31 cellular contexts compared by ENCODE assay signal in the genomic region with DNA sequence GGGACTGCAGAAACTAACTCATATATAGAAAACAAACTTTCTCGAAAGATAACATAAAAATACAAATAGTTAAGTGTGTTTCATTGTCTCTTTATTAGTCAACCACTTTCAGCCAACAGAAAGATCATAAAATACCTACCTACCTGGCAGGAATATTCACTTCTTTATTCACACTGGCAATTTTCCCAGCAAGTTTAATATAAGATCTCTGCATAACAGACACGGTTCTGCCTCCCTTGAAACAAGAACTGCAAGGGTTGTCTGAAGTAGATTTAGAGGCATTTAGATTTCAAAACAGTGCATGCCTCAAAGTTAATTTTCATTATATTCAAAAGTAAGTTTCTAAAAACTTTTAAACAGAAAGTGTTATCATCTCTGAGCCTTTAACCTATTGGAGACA. TPM values are rescaled to one million over a fixed set of nuclear protein-coding genes. Genes with fewer than 3 reads are reported as not detected.
DNase-seq lines count a peak whose midpoint lies in the region; ATAC-seq, FAIRE-seq and TF ChIP-seq lines count a peak whose summit lies in the region.
"Had no signal": no experiment of that assay in that cellular context is flagged by ENCODE, and none has a peak within 500 bp of the region (broad histone marks: within the 10 kb centered on the region; RNA-seq: fewer than 3 reads in every experiment).

No MANE protein-coding gene starts in this region.

- TF ChIP-seq CTCF in MCF 10A (IDR thresholded peaks at IDR 0.05; ENCODE audit: unreplicated experiment) (no peak), breast epithelium (IDR thresholded peaks at IDR 0.05) (no peak), mucosa of descending colon (IDR thresholded peaks at IDR 0.05) (no peak), thyroid gland (IDR thresholded peaks at IDR 0.05) (no peak)

- no peaks in the 10 kb centered on the region for H3K9me3 Mint-ChIP-seq in MCF 10A (ENCODE audit: unreplicated experiment)
- H3K9me3 Mint-ChIP-seq: activated CD4-positive, alpha-beta memory T cell treated with anti-CD3 and anti-CD28 coated beads for 36 hours; brain; GM23338; natural killer cell treated with Interleukin-12 subunit alpha and Interleukin-12 subunit beta and Interleukin-15 and Interleukin-18, amount 100 ng/mL, for 72 hours had no signal

- FAIRE-seq in GM12892 (lab: Jason Lieb, UNC): no peak
- FAIRE-seq: TTC549, urothelium cell line had no signal

- H3K4me1 ChIP-seq in breast epithelium (peaks cover 0 to 14% of the 10 kb centered on the region in 2 donors), mucosa of descending colon (ENCODE audit: low read depth) (peaks cover 56% of the 10 kb centered on the region), thyroid gland (peaks cover 51 to 61% of the 10 kb centered on the region in 2 donors)

- POLR2A ChIA-PET in MCF 10A (lab: Yijun Ruan, JAX): interaction anchor here (0.7 to 15.3 kb wide), 4 partner anchors 9 to 23 kb away, joined by 4 to 270 read pairs (median 13); no protein-coding TSS in a partner anchor

- H3K27me3 Mint-ChIP-seq in MCF 10A (ENCODE audit: insufficient read depth, unreplicated experiment): no peaks in the 10 kb centered on the region
- H3K27me3 Mint-ChIP-seq: activated CD4-positive, alpha-beta memory T cell treated with anti-CD3 and anti-CD28 coated beads for 36 hours; brain; natural killer cell treated with Interleukin-12 subunit alpha and Interleukin-12 subunit beta and Interleukin-15 and Interleukin-18, amount 100 ng/mL, for 72 hours; T-helper 17 cell had no signal

- intact Hi-C loops in MCF 10A (cut with micrococcal nuclease) (no loop called here), breast epithelium (cut with DNase I; ENCODE audit: low total_unique reads) (no loop called here), mucosa of descending colon (cut with DNase I, micrococcal nuclease) (no loop called here), thyroid gland (cut with DNase I) (no loop called here)

- H3K27ac ChIP-seq in breast epithelium (no peak overlapping the region), thyroid gland (peak overlapping the region in 2 of 3 donors; percentile 20 to 24)
- H3K27ac ChIP-seq: 22Rv1, dorsolateral prefrontal cortex, skin epidermis, suprapubic skin had no signal

- TF ChIP-seq POLR2A in breast epithelium (IDR thresholded peaks at IDR 0.05) (no peak), thyroid gland (IDR thresholded peaks at IDR 0.05) (no peak), GM12892 (IDR thresholded peaks at IDR 0.05; ENCODE audit: low read depth, low read length) (no peak)

- no peaks in the 10 kb centered on the region for H3K36me3 Mint-ChIP-seq in MCF 10A (ENCODE audit: insufficient read depth, unreplicated experiment)
- H3K36me3 Mint-ChIP-seq: activated CD4-positive, alpha-beta memory T cell treated with anti-CD3 and anti-CD28 coated beads for 36 hours; brain; natural killer cell treated with Interleukin-12 subunit alpha and Interleukin-12 subunit beta and Interleukin-15 and Interleukin-18, amount 100 ng/mL, for 72 hours had no signal

- BruUV-seq in MCF 10A (replicated peaks; lab: Mats Ljungman, UMichigan): no TSS peak

- peaks cover 40% of the 10 kb centered on the region for H3K4me1 Mint-ChIP-seq in MCF 10A (ENCODE audit: insufficient read depth, unreplicated experiment)

- H3K27me3 ChIP-seq in breast epithelium: no peaks in the 10 kb centered on the region
- H3K27me3 ChIP-seq in thyroid gland: no peaks in the 10 kb centered on the region
- H3K27me3 ChIP-seq: dorsolateral prefrontal cortex, suprapubic skin had no signal

- WGBS in thyroid gland, 2 donors: 28 to 40% methylated on average over 2 of the region's 2 CpGs

- DNase-seq in MCF 10A (ENCODE audit: unreplicated experiment) (no peak), breast epithelium (ENCODE audit: low spot score in 2 of 2) (no peak), mucosa of descending colon (no peak), thyroid gland (no peak), NOMO-1 (lab: John Stamatoyannopoulos, UW; ENCODE audit: unreplicated experiment in 2 of 2) (no peak), GM12892 (ENCODE audit: insufficient read length) (no peak)
- DNase-seq: activated CD4-positive, alpha-beta memory T cell treated with anti-CD3 and anti-CD28 coated beads for 36 hours; activated CD4-positive, alpha-beta T cell treated with anti-CD3 and anti-CD28 coated beads for 1 hour; activated CD8-positive, alpha-beta memory T cell treated with anti-CD3 and anti-CD28 coated beads, Interleukin-2, amount 50 U/mL, for 48 hours; activated naive CD4-positive, alpha-beta T cell treated with anti-CD3 and anti-CD28 coated beads, Interleukin-2, amount 50 U/mL, for 16 hours; amniotic stem cell; Calu3; dorsolateral prefrontal cortex; NCI-H1105; NCI-H1930; NCI-H524; retina; SHP77; stimulated activated naive CD4-positive, alpha-beta T cell treated with Interleukin-2 at 50 U/mL for 16 hours; T-helper 17 cell had no signal

- CTCF ChIA-PET in MCF 10A (lab: Yijun Ruan, JAX): interaction anchor here (0.6 to 1.2 kb wide), 3 partner anchors 10 to 21 kb away, joined by 4 to 5 read pairs (median 5); no protein-coding TSS in a partner anchor

- H3K9me3 ChIP-seq in breast epithelium (no peaks in the 10 kb centered on the region), mucosa of descending colon (no peaks in the 10 kb centered on the region), thyroid gland (no peaks in the 10 kb centered on the region)
- H3K9me3 ChIP-seq: suprapubic skin had no signal

- H3K4me3 ChIP-seq in breast epithelium (no peak overlapping the region), mucosa of descending colon (no peak overlapping the region), thyroid gland (replicated peaks in 1 of 3) (no peak overlapping the region)
- H3K4me3 ChIP-seq: dorsolateral prefrontal cortex, GM23338, skin epidermis, suprapubic skin had no signal

- peak overlapping the region; percentile 12 for H3K4me3 Mint-ChIP-seq in MCF 10A (ENCODE audit: unreplicated experiment)
- H3K4me3 Mint-ChIP-seq: activated CD4-positive, alpha-beta memory T cell treated with anti-CD3 and anti-CD28 coated beads for 36 hours; GM23338; natural killer cell treated with Interleukin-12 subunit alpha and Interleukin-12 subunit beta and Interleukin-15 and Interleukin-18, amount 100 ng/mL, for 72 hours; T-helper 17 cell had no signal

- H3K36me3 ChIP-seq in breast epithelium (no peaks in the 10 kb centered on the region), mucosa of descending colon (ENCODE audit: low read depth) (no peaks in the 10 kb centered on the region), thyroid gland (no peaks in the 10 kb centered on the region)
- H3K36me3 ChIP-seq: suprapubic skin had no signal

- H3K27ac Mint-ChIP-seq in MCF 10A (ENCODE audit: low read depth, unreplicated experiment): peak overlapping the region; percentile 32
- H3K27ac Mint-ChIP-seq: activated CD4-positive, alpha-beta memory T cell treated with anti-CD3 and anti-CD28 coated beads for 36 hours; GM23338; natural killer cell treated with Interleukin-12 subunit alpha and Interleukin-12 subunit beta and Interleukin-15 and Interleukin-18, amount 100 ng/mL, for 72 hours; T-helper 17 cell had no signal

- ATAC-seq in esophagus mucosa: peak; percentile 45
- peak; percentile 27 for ATAC-seq in mucosa of descending colon
- ATAC-seq in HG03095 (IDR thresholded peaks at IDR 0.05; ENCODE audit: unreplicated experiment): no peak
- ATAC-seq: natural killer cell treated with Interleukin-12 subunit alpha and Interleukin-12 subunit beta and Interleukin-15 and Interleukin-18, amount 100 ng/mL, for 72 hours; Panc1; T-helper 17 cell had no signal

RNA-seq across cellular contexts. Expression of gene NPTN, which starts 7.1 kb away (rescaled TPM):
- total RNA-seq in MCF 10A (2022) (71.0 and 78.9 TPM in 2 replicates), breast epithelium (100 to 1,000 TPM in 2 of 3 donors, 10 to 100 TPM in 1; 82.1 to 107 (median 104) TPM), esophagus mucosa (69.7 TPM), mucosa of descending colon (100 to 1,000 TPM; 157 to 200 (median 168) TPM), thyroid gland (100 to 1,000 TPM in 3 of 4 donors, 10 to 100 TPM in 1; 86.7 to 134 (median 124) TPM)
- 29.4 TPM for polyA plus RNA-seq in GM12892 (2012; ENCODE audit: missing spikeins)

RNA-seq across cellular contexts. Expression of gene CD276, which starts 58.1 kb away (rescaled TPM):
- total RNA-seq in MCF 10A (2022) (52.8 and 57.7 TPM in 2 replicates), breast epithelium (100 to 1,000 TPM in 1 of 3 donors, 10 to 100 TPM in 2; 20.9 to 119 (median 73.7) TPM), esophagus mucosa (14.7 TPM), mucosa of descending colon (10 to 100 TPM; 26.2 to 39.2 (median 29.9) TPM), thyroid gland (10 to 100 TPM; 22.6 to 39.5 (median 28.9) TPM)
- polyA plus RNA-seq in GM12892 (2012; ENCODE audit: missing spikeins): 0.13 TPM
- total RNA-seq: T-helper 17 cell had no signal

Comparison
In these comparisons a context has a peak if more than half of its experiments do, and no peak if none do; other contexts are left out.
1. H3K27ac ChIP-seq: peak in thyroid gland (2 of 3); none in breast epithelium (0 of 2).